In genomic region chr14:105629091-105629885, GRCh38 we compare ENCODE assay signal across 1 cellular context.
TF ChIP-seq lines count a peak whose summit lies in the region.

No MANE protein-coding gene starts in this region.

TF ChIP-seq in Ishikawa, 13 proteins besides CTCF, POLR2A, EP300 and RAD21:
- TF ChIP-seq, protein P1, sequence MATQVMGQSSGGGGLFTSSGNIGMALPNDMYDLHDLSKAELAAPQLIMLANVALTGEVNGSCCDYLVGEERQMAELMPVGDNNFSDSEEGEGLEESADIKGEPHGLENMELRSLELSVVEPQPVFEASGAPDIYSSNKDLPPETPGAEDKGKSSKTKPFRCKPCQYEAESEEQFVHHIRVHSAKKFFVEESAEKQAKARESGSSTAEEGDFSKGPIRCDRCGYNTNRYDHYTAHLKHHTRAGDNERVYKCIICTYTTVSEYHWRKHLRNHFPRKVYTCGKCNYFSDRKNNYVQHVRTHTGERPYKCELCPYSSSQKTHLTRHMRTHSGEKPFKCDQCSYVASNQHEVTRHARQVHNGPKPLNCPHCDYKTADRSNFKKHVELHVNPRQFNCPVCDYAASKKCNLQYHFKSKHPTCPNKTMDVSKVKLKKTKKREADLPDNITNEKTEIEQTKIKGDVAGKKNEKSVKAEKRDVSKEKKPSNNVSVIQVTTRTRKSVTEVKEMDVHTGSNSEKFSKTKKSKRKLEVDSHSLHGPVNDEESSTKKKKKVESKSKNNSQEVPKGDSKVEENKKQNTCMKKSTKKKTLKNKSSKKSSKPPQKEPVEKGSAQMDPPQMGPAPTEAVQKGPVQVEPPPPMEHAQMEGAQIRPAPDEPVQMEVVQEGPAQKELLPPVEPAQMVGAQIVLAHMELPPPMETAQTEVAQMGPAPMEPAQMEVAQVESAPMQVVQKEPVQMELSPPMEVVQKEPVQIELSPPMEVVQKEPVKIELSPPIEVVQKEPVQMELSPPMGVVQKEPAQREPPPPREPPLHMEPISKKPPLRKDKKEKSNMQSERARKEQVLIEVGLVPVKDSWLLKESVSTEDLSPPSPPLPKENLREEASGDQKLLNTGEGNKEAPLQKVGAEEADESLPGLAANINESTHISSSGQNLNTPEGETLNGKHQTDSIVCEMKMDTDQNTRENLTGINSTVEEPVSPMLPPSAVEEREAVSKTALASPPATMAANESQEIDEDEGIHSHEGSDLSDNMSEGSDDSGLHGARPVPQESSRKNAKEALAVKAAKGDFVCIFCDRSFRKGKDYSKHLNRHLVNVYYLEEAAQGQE (IDR thresholded peaks at IDR 0.05; ENCODE audit: low read depth): peak; percentile 4; the same call in 1 of the 2 replicates
